In genomic region chr1:229258031-229258850, GRCh38 we compare ENCODE assay signal across 9 cellular contexts. TPM values are rescaled to one million over a fixed set of nuclear protein-coding genes. Genes with fewer than 3 reads are reported as not detected.
A peak's percentile ranks its signal among the peaks of the same experiment; 100 is the strongest.
DNase-seq lines count a peak whose midpoint lies in the region; ATAC-seq and TF ChIP-seq lines count a peak whose summit lies in the region.
"Had no signal": no experiment of that assay in that cellular context is flagged by ENCODE, and none has a peak within 500 bp of the region (broad histone marks: within the 10 kb centered on the region; RNA-seq: fewer than 3 reads in every experiment).

No MANE protein-coding gene starts in this region.

- H3K79me2 ChIP-seq in DOHH2 (ENCODE audit: control insufficient read depth, low read length): no peaks in the 10 kb centered on the region
- no peaks in the 10 kb centered on the region for H3K79me2 ChIP-seq in KMS-11 (ENCODE audit: insufficient read depth, low read depth)

- no peak for TF ChIP-seq POLR2A in ovary (IDR thresholded peaks at IDR 0.05)

- H3K27ac ChIP-seq in DOHH2 (ENCODE audit: low read depth, low read length) (no peak overlapping the region), KMS-11 (no peak overlapping the region), foreskin keratinocyte (no peak overlapping the region), ovary (no peak overlapping the region), upper lobe of right lung (no peak overlapping the region)
- H3K27ac ChIP-seq: epithelial cell of prostate had no signal

- 19 to 22% (median 21%) methylated on average over 5 of the region's 5 CpGs for WGBS in ovary, 3 donors

- DNase-seq in SHP77 treated with DMSO at 0.1 percent for 48 hours (lab: John Stamatoyannopoulos, UW): peak; percentile 28
- DNase-seq in activated effector memory CD4-positive, alpha-beta T cell treated with anti-CD3 and anti-CD28 coated beads, Interleukin-2, amount 50 U/mL, for 16 hours: peak; percentile 82
- peak in 1 of 2 donors; percentile 55 for DNase-seq in foreskin keratinocyte
- peak; percentile 56 to 74 (median 61) for DNase-seq in ovary
- no peak for DNase-seq in upper lobe of right lung

- ATAC-seq in foreskin keratinocyte (peak; percentile 50), upper lobe of right lung (peak; percentile 94), HG02588 (IDR thresholded peaks at IDR 0.05; ENCODE audit: unreplicated experiment) (no peak)

- H3K27me3 ChIP-seq in DOHH2 (ENCODE audit: control insufficient read depth, low read length) (peaks cover 5% of the 10 kb centered on the region; the same call in 1 of the 2 replicates), KMS-11 (ENCODE audit: insufficient read depth, low read depth) (no peaks in the 10 kb centered on the region), foreskin keratinocyte (no peaks in the 10 kb centered on the region), ovary (no peaks in the 10 kb centered on the region), upper lobe of right lung (no peaks in the 10 kb centered on the region)

- peak overlapping the region; percentile 13 for H3K4me2 ChIP-seq in DOHH2 (ENCODE audit: low read length)
- H3K4me2 ChIP-seq in KMS-11: no peak overlapping the region

- intact Hi-C loops in ovary (cut with DNase I) (loop anchor here (2.0 to 10.0 kb wide), 6 partner anchors 223 to 593 kb away; partner anchors contain the start of gene RHOU (in 2 of the 4)), upper lobe of right lung (cut with DNase I) (loop anchor here (10.0 kb wide), 1 partner anchor 217 kb away; no protein-coding TSS in a partner anchor)

- no peaks in the 10 kb centered on the region for H3K9me3 ChIP-seq in DOHH2 (ENCODE audit: control insufficient read depth, insufficient read depth, low read length)
- no peaks in the 10 kb centered on the region for H3K9me3 ChIP-seq in ovary
- no peaks in the 10 kb centered on the region for H3K9me3 ChIP-seq in upper lobe of right lung

- H3K4me3 ChIP-seq in DOHH2 (ENCODE audit: low read length): no peak overlapping the region
- H3K4me3 ChIP-seq in KMS-11 (IDR thresholded peaks at IDR 0.05; ENCODE audit: insufficient read depth, low read depth, low read length): no peak overlapping the region
- H3K4me3 ChIP-seq in ovary: no peak overlapping the region
- H3K4me3 ChIP-seq in upper lobe of right lung: no peak overlapping the region

- peak; percentile 80 for TF ChIP-seq CTCF in DOHH2 (IDR thresholded peaks at IDR 0.05; ENCODE audit: low read depth, low read length, poor library complexity, severe bottlenecking)
- peak; percentile 98 for TF ChIP-seq CTCF in KMS-11 (conservative IDR thresholded peaks at IDR 0.05; ENCODE audit: low read depth, low read length)
- TF ChIP-seq CTCF in foreskin keratinocyte (conservative IDR thresholded peaks at IDR 0.05): peak; percentile 91
- peak; percentile 48 to 89 (median 82) for TF ChIP-seq CTCF in ovary (IDR thresholded peaks at IDR 0.05)
- peak; percentile 91 for TF ChIP-seq CTCF in upper lobe of right lung (IDR thresholded peaks at IDR 0.05)

- H3K9me2 ChIP-seq in DOHH2 (replicated peaks; ENCODE audit: control insufficient read depth, low read length): no peaks in the 10 kb centered on the region

- no peak overlapping the region for H2AFZ ChIP-seq in KMS-11 (ENCODE audit: low read depth)

- H4K20me1 ChIP-seq in DOHH2 (ENCODE audit: control insufficient read depth, insufficient read depth, low read depth, low read length) (no peaks in the 10 kb centered on the region), KMS-11 (ENCODE audit: insufficient read depth) (no peaks in the 10 kb centered on the region)

- peaks cover 13% of the 10 kb centered on the region for H3K4me1 ChIP-seq in DOHH2 (ENCODE audit: control insufficient read depth, low read length)
- peaks cover 13% of the 10 kb centered on the region for H3K4me1 ChIP-seq in KMS-11 (ENCODE audit: low read depth, poor library complexity, severe bottlenecking)
- H3K4me1 ChIP-seq in foreskin keratinocyte: peaks cover 10% of the 10 kb centered on the region
- H3K4me1 ChIP-seq in ovary (ENCODE audit: insufficient read depth): no peaks in the 10 kb centered on the region
- peaks cover 8% of the 10 kb centered on the region for H3K4me1 ChIP-seq in upper lobe of right lung

- H3K36me3 ChIP-seq in DOHH2 (ENCODE audit: control insufficient read depth, low read length): no peaks in the 10 kb centered on the region
- no peaks in the 10 kb centered on the region for H3K36me3 ChIP-seq in KMS-11 (ENCODE audit: insufficient read depth)
- H3K36me3 ChIP-seq in ovary: no peaks in the 10 kb centered on the region
- H3K36me3 ChIP-seq in upper lobe of right lung: no peaks in the 10 kb centered on the region

- TF ChIP-seq EP300 in ovary (IDR thresholded peaks at IDR 0.05): no peak

- H3F3A ChIP-seq in DOHH2 (ENCODE audit: control insufficient read depth, insufficient read depth): no peaks in the 10 kb centered on the region

- no peak overlapping the region for H3K9ac ChIP-seq in KMS-11

RNA-seq across cellular contexts. Expression of gene RAB4A, which starts 12.7 kb away (rescaled TPM):
- 24.4 and 27.1 TPM in 2 replicates for total RNA-seq in foreskin keratinocyte
- polyA plus RNA-seq in foreskin keratinocyte: 34.6 and 40.7 TPM in 2 replicates
- total RNA-seq in ovary: 10 to 100 TPM; 19.5 to 69.2 (median 62.3) TPM
- 10 to 100 TPM; 29.6 to 34.8 TPM for polyA plus RNA-seq in ovary
- total RNA-seq in upper lobe of right lung: 47.1 TPM
